25 cellular contexts compared by ENCODE assay signal in the genomic region with DNA sequence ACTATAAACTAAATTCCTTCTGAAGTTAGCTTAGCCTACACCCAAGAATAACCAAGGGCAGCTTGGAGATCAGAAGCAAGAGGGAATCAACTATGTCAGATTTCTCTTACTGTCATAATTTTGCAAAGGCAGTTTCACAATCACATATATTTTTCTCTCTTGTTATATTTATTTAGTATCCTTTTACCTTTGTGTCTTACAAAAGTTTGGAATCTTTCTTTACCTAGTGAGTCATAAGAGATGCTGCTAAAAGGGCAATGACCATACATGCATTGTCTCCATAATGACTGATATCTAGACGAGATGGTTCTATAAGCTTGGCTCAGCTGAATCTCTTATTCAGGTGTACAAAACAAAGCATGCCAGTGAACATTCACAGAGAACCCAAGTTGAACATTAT.
"Had no signal": no experiment of that assay in that cellular context is flagged by ENCODE, and none has a peak within 500 bp of the region (broad histone marks: within the 10 kb centered on the region; RNA-seq: fewer than 3 reads in every experiment).

No MANE protein-coding gene starts in this region.

- H3K9me3 Mint-ChIP-seq: activated CD4-positive, alpha-beta memory T cell treated with anti-CD3 and anti-CD28 coated beads for 36 hours; activated CD4-positive, alpha-beta T cell treated with anti-CD3 and anti-CD28 coated beads, Interleukin-2, amount 10 ng/mL, durations not matched to agents 7 days and 5 days; activated naive CD4-positive, alpha-beta T cell treated with anti-CD3 and anti-CD28 coated beads, Interleukin-2, amount 10 ng/mL, durations not matched to agents 7 days and 5 days; activated naive CD8-positive, alpha-beta T cell treated with anti-CD3 and anti-CD28 coated beads for 36 hours had no signal

- ATAC-seq: activated T-helper 17 cell treated with anti-CD3 and anti-CD28 coated beads, Interleukin-2, amount 50 U/mL, for 72 hours; Right ventricle myocardium inferior had no signal

- H3K27ac ChIP-seq: adrenal gland, KMS-11, SK-N-MC, VCaP had no signal

- H3K4me1 Mint-ChIP-seq: activated CD4-positive, alpha-beta T cell treated with anti-CD3 and anti-CD28 coated beads, Interleukin-2, amount 10 ng/mL, durations not matched to agents 7 days and 5 days; activated naive CD4-positive, alpha-beta T cell treated with anti-CD3 and anti-CD28 coated beads, Interleukin-2, amount 10 ng/mL, durations not matched to agents 7 days and 5 days; activated naive CD8-positive, alpha-beta T cell treated with anti-CD3 and anti-CD28 coated beads for 36 hours; activated T-helper 17 cell treated with anti-CD3 and anti-CD28 coated beads, Interleukin-2, amount 50 U/mL, for 72 hours; central memory CD8-positive, alpha-beta T cell had no signal

- DNase-seq: activated CD4-positive, alpha-beta memory T cell treated with anti-CD3 and anti-CD28 coated beads for 36 hours; activated CD4-positive, alpha-beta T cell treated with anti-CD3 and anti-CD28 coated beads, Interleukin-2, amount 10 ng/mL, durations not matched to agents 7 days and 5 days; activated CD4-positive, CD25-positive, alpha-beta regulatory T cell; activated CD8-positive, alpha-beta memory T cell treated with anti-CD3 and anti-CD28 coated beads for 24 hours; activated gamma-delta T cell; activated naive CD4-positive, alpha-beta T cell treated with anti-CD3 and anti-CD28 coated beads, Interleukin-2, amount 10 ng/mL, durations not matched to agents 7 days and 5 days; activated naive CD8-positive, alpha-beta T cell treated with anti-CD3 and anti-CD28 coated beads for 36 hours; activated T-cell treated with anti-CD3 and anti-CD28 coated beads for 4 hours; activated T-cell treated with anti-CD3 and anti-CD28 coated beads, Interleukin-2, amount 50 U/mL, for 48 hours; adrenal gland; aorta; MV-4-11; NCI-H1092 treated with DMSO at 0.1 percent for 48 hours; NCI-H1417 treated with DMSO at 0.1 percent for 48 hours; NCI-H187; NCI-H2081; NCI-H510A treated with DMSO at 0.1 percent for 48 hours; NCI-H69; T-helper 1 cell had no signal

- H3K9me3 ChIP-seq: adrenal gland had no signal

- H3K4me3 Mint-ChIP-seq: activated CD4-positive, alpha-beta memory T cell treated with anti-CD3 and anti-CD28 coated beads for 36 hours; activated CD4-positive, alpha-beta T cell treated with anti-CD3 and anti-CD28 coated beads, Interleukin-2, amount 10 ng/mL, durations not matched to agents 7 days and 5 days; activated naive CD4-positive, alpha-beta T cell treated with anti-CD3 and anti-CD28 coated beads, Interleukin-2, amount 10 ng/mL, durations not matched to agents 7 days and 5 days; activated naive CD8-positive, alpha-beta T cell treated with anti-CD3 and anti-CD28 coated beads for 36 hours; activated T-helper 17 cell treated with anti-CD3 and anti-CD28 coated beads, Interleukin-2, amount 50 U/mL, for 72 hours; central memory CD8-positive, alpha-beta T cell had no signal

- H3K36me3 Mint-ChIP-seq: activated CD4-positive, alpha-beta memory T cell treated with anti-CD3 and anti-CD28 coated beads for 36 hours; activated naive CD4-positive, alpha-beta T cell treated with anti-CD3 and anti-CD28 coated beads, Interleukin-2, amount 10 ng/mL, durations not matched to agents 7 days and 5 days; activated naive CD8-positive, alpha-beta T cell treated with anti-CD3 and anti-CD28 coated beads for 36 hours had no signal

- H3K27ac Mint-ChIP-seq: activated CD4-positive, alpha-beta memory T cell treated with anti-CD3 and anti-CD28 coated beads for 36 hours; activated CD4-positive, alpha-beta T cell treated with anti-CD3 and anti-CD28 coated beads, Interleukin-2, amount 10 ng/mL, durations not matched to agents 7 days and 5 days; activated naive CD4-positive, alpha-beta T cell treated with anti-CD3 and anti-CD28 coated beads, Interleukin-2, amount 10 ng/mL, durations not matched to agents 7 days and 5 days; activated naive CD8-positive, alpha-beta T cell treated with anti-CD3 and anti-CD28 coated beads for 36 hours; activated T-helper 17 cell treated with anti-CD3 and anti-CD28 coated beads, Interleukin-2, amount 50 U/mL, for 72 hours had no signal

- H3K4me2 ChIP-seq: KMS-11 had no signal

- H3K36me3 ChIP-seq: adrenal gland had no signal

- H3K4me3 ChIP-seq: adrenal gland, SK-N-MC had no signal

- H3K4me1 ChIP-seq: adrenal gland had no signal

- H3K9ac ChIP-seq: KMS-11 had no signal

- H3K27me3 ChIP-seq: adrenal gland had no signal

- H3K27me3 Mint-ChIP-seq: activated CD4-positive, alpha-beta T cell treated with anti-CD3 and anti-CD28 coated beads, Interleukin-2, amount 10 ng/mL, durations not matched to agents 7 days and 5 days; activated naive CD4-positive, alpha-beta T cell treated with anti-CD3 and anti-CD28 coated beads, Interleukin-2, amount 10 ng/mL, durations not matched to agents 7 days and 5 days; central memory CD8-positive, alpha-beta T cell had no signal
